Comparison of ENCODE assay signal across 21 cellular contexts in the genomic region with DNA sequence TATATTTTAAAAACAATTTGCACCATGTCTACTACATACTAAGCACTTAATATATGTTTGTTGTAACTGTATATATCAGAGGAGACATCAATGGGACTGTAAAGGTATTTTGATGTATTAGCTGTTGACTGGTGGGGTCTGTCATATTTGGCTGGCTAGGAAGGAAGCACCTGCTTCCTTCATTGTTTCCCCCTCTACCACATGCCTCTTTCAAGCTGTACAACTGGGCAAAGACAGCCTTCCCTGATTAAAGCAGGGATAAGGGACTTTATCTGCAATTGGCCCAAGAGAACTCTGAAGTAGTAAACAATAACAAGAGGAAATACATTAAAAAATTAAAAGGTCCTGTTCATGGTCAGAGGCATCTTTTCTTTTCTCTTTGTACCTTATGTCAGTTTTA. TPM values are rescaled to one million over a fixed set of nuclear protein-coding genes. Genes with fewer than 3 reads are reported as not detected.
"Had no signal": no experiment of that assay in that cellular context is flagged by ENCODE, and none has a peak within 500 bp of the region (broad histone marks: within the 10 kb centered on the region; RNA-seq: fewer than 3 reads in every experiment).

No MANE protein-coding gene starts in this region.

- H3K4me3 ChIP-seq: ascending aorta, dorsolateral prefrontal cortex, gastroesophageal sphincter, heart right ventricle, thyroid gland, vagina had no signal

- H3K36me3 ChIP-seq: ascending aorta, gastroesophageal sphincter, heart right ventricle, thyroid gland, vagina had no signal

- H3K27me3 Mint-ChIP-seq: activated CD4-positive, alpha-beta T cell treated with anti-CD3 and anti-CD28 coated beads for 36 hours; activated CD8-positive, alpha-beta T cell treated with anti-CD3 and anti-CD28 coated beads for 36 hours; stimulated activated naive B cell treated with anti-CD40 and anti-IgM and Interleukin-4, amounts not matched to agents 10 μg/mL and 1 μg/mL and 100 μg/mL, for 72 hours had no signal

- DNase-seq: activated CD4-positive, alpha-beta T cell treated with anti-CD3 and anti-CD28 coated beads for 36 hours; activated CD8-positive, alpha-beta memory T cell treated with anti-CD3 and anti-CD28 coated beads, Interleukin-2, amount 50 U/mL, for 4 hours; activated CD8-positive, alpha-beta T cell treated with anti-CD3 and anti-CD28 coated beads for 36 hours; activated T-cell treated with anti-CD3 and anti-CD28 coated beads, Interleukin-2, amount 50 U/mL, for 72 hours; dorsolateral prefrontal cortex; endodermal cell; heart right ventricle; islet precursor cell; mammary epithelial cell; naive thymus-derived CD4-positive, alpha-beta T cell; nucleus accumbens; posterior cingulate gyrus; stimulated activated CD4-positive, alpha-beta T cell treated with anti-CD3 and anti-CD28 coated beads, Interleukin-2, amount 100 ng/mL, for 48 hours; stimulated activated naive B cell treated with anti-CD40 and anti-IgM and Interleukin-4, amounts not matched to agents 10 μg/mL and 1 μg/mL and 100 μg/mL, for 72 hours; thyroid gland had no signal

- H3K27ac ChIP-seq: ascending aorta, dorsolateral prefrontal cortex, gastroesophageal sphincter, thyroid gland, vagina had no signal

- H3K9me3 Mint-ChIP-seq: activated CD8-positive, alpha-beta T cell treated with anti-CD3 and anti-CD28 coated beads for 36 hours; endodermal cell; naive thymus-derived CD4-positive, alpha-beta T cell; stimulated activated naive B cell treated with anti-CD40 and anti-IgM and Interleukin-4, amounts not matched to agents 10 μg/mL and 1 μg/mL and 100 μg/mL, for 72 hours had no signal

- H3K27ac Mint-ChIP-seq: activated CD4-positive, alpha-beta T cell treated with anti-CD3 and anti-CD28 coated beads for 36 hours; activated CD8-positive, alpha-beta T cell treated with anti-CD3 and anti-CD28 coated beads for 36 hours; activated T-cell treated with anti-CD3 and anti-CD28 coated beads, Interleukin-2, amount 50 U/mL, for 72 hours; endodermal cell had no signal

- H3K9me3 ChIP-seq: ascending aorta, gastroesophageal sphincter, heart right ventricle, thyroid gland, vagina had no signal

- H3K36me3 Mint-ChIP-seq: stimulated activated naive B cell treated with anti-CD40 and anti-IgM and Interleukin-4, amounts not matched to agents 10 μg/mL and 1 μg/mL and 100 μg/mL, for 72 hours had no signal

- H3K4me1 Mint-ChIP-seq: endodermal cell had no signal

- ATAC-seq: activated CD4-positive, alpha-beta T cell treated with anti-CD3 and anti-CD28 coated beads for 36 hours; activated CD8-positive, alpha-beta T cell treated with anti-CD3 and anti-CD28 coated beads for 36 hours; activated T-cell treated with anti-CD3 and anti-CD28 coated beads, Interleukin-2, amount 50 U/mL, for 72 hours; gastroesophageal sphincter; heart right ventricle; naive thymus-derived CD4-positive, alpha-beta T cell; stimulated activated naive B cell treated with anti-CD40 and anti-IgM and Interleukin-4, amounts not matched to agents 10 μg/mL and 1 μg/mL and 100 μg/mL, for 72 hours had no signal

- H3K4me1 ChIP-seq: vagina had no signal

- H3K4me3 Mint-ChIP-seq: activated CD4-positive, alpha-beta T cell treated with anti-CD3 and anti-CD28 coated beads for 36 hours; activated CD8-positive, alpha-beta T cell treated with anti-CD3 and anti-CD28 coated beads for 36 hours; endodermal cell had no signal

- H3K27me3 ChIP-seq: ascending aorta, heart right ventricle, vagina had no signal

RNA-seq across cellular contexts. Expression of gene SLFN12L, which starts 5.5 kb away (rescaled TPM):
- total RNA-seq: ascending aorta, chondrocyte, endodermal cell had no signal

RNA-seq across cellular contexts. Expression of gene SLFN14, which starts 17.6 kb away (rescaled TPM):
- total RNA-seq: activated CD4-positive, alpha-beta T cell treated with anti-CD3 and anti-CD28 coated beads for 36 hours; activated T-cell treated with anti-CD3 and anti-CD28 coated beads, Interleukin-2, amount 50 U/mL, for 72 hours; ascending aorta; bronchial epithelial cell; chondrocyte; endodermal cell; gastroesophageal sphincter; mammary epithelial cell; naive thymus-derived CD4-positive, alpha-beta T cell; vagina had no signal
- polyA plus RNA-seq: esophagus, heart right ventricle, mammary epithelial cell had no signal
